Comparison of ENCODE assay signal across 2 cellular contexts in genomic region chr5:159207616-159208507, GRCh38.
A peak's percentile ranks its signal among the peaks of the same experiment; 100 is the strongest.
TF ChIP-seq lines count a peak whose summit lies in the region.

No MANE protein-coding gene starts in this region.

TF ChIP-seq in IMR-90, 13 proteins besides CTCF, POLR2A, EP300 and RAD21 (continued from another document):
- TF ChIP-seq CHD1 (IDR thresholded peaks at IDR 0.05; ENCODE audit: low read depth, low read length): no peak
- no peak for TF ChIP-seq RCOR1 (IDR thresholded peaks at IDR 0.05; ENCODE audit: insufficient replicate concordance, low read length)
- no peak for TF ChIP-seq NFE2L2 (IDR thresholded peaks at IDR 0.05; ENCODE audit: low read depth, low read length)
- TF ChIP-seq FOS (IDR thresholded peaks at IDR 0.05; ENCODE audit: low read depth, low read length): no peak
- no peak for TF ChIP-seq ELK1 (IDR thresholded peaks at IDR 0.05; ENCODE audit: borderline replicate concordance, low read depth, low read length)
- TF ChIP-seq USF2 (IDR thresholded peaks at IDR 0.05; ENCODE audit: low read depth, low read length): no peak
- no peak for TF ChIP-seq CEBPB (IDR thresholded peaks at IDR 0.05; ENCODE audit: low read depth, low read length)
- no peak for TF ChIP-seq MAFK (IDR thresholded peaks at IDR 0.05; ENCODE audit: low read depth, low read length)
- TF ChIP-seq MAZ (IDR thresholded peaks at IDR 0.05; ENCODE audit: borderline replicate concordance, low read depth, low read length): peak; percentile 26; the same call in 1 of the 2 replicates
- 0 out of 2 replicates have a peak, but pooled peaks have one; percentile 20 for TF ChIP-seq BHLHE40 (IDR thresholded peaks at IDR 0.05; ENCODE audit: low read depth, low read length)
- no peak for TF ChIP-seq MXI1 (IDR thresholded peaks at IDR 0.05; ENCODE audit: borderline replicate concordance, low read depth, low read length)

TF ChIP-seq in neural cell, 6 proteins besides CTCF, POLR2A, EP300 and RAD21:
- TF ChIP-seq TAF1 (IDR thresholded peaks at IDR 0.05; ENCODE audit: low read depth) (peak; percentile 42), POLR2AphosphoS5 (IDR thresholded peaks at IDR 0.05) (peak; percentile 89), SMC3 (conservative IDR thresholded peaks at IDR 0.05; ENCODE audit: poor library complexity) (peak; percentile 35), MXI1 (conservative IDR thresholded peaks at IDR 0.05; ENCODE audit: poor library complexity, severe bottlenecking) (peak; percentile 60), REST (IDR thresholded peaks at IDR 0.05; ENCODE audit: borderline replicate concordance) (peak; percentile 65), EZH2 (IDR thresholded peaks at IDR 0.05; ENCODE audit: borderline replicate concordance, insufficient read depth, low read length, poor library complexity, severe bottlenecking) (no peak)
TF ChIP-seq in neural cell: peak in this region for 5.
